2 cellular contexts compared by ENCODE assay signal in the genomic region with DNA sequence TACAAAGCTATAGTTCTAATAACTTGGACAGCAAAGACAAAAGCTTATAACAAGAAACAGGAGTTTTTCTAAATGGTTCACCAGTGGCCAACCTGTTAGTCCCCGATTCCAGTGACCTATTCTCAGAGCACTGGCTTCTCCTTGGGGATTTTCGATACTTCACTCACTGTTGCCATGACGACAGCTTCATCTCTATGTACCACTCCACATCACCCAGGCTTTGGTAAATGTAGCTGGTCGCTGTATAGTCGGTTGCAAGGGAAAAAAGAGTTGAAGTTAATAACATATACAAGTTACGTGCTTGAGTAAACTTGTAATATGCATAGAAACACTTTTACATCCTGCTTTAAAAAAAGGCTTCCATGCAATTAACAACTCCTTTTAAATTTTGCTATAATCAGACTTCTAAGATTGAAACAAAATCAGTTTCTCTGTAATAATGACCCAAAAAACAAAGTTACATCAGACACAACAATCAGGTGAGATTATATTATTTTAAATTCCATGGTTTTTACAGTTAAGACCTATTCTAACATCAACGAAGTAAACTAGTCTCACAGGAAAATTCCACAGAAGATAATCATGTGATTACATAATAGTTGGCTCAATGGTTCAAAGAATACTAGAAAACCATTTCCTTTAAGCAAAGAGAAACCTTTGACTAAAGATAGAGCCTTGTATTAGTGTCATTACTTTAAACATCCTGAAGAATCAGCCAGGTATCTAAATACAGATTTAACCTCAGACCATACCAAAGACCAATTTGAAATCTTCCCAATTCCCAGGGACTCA.
A peak's percentile ranks its signal among the peaks of the same experiment; 100 is the strongest.
TF ChIP-seq lines count a peak whose summit lies in the region.

No MANE protein-coding gene starts in this region.

TF ChIP-seq in GM23338, 12 proteins besides CTCF, POLR2A, EP300 and RAD21 (continued from another document and continues in another):
- TF ChIP-seq, protein P1, sequence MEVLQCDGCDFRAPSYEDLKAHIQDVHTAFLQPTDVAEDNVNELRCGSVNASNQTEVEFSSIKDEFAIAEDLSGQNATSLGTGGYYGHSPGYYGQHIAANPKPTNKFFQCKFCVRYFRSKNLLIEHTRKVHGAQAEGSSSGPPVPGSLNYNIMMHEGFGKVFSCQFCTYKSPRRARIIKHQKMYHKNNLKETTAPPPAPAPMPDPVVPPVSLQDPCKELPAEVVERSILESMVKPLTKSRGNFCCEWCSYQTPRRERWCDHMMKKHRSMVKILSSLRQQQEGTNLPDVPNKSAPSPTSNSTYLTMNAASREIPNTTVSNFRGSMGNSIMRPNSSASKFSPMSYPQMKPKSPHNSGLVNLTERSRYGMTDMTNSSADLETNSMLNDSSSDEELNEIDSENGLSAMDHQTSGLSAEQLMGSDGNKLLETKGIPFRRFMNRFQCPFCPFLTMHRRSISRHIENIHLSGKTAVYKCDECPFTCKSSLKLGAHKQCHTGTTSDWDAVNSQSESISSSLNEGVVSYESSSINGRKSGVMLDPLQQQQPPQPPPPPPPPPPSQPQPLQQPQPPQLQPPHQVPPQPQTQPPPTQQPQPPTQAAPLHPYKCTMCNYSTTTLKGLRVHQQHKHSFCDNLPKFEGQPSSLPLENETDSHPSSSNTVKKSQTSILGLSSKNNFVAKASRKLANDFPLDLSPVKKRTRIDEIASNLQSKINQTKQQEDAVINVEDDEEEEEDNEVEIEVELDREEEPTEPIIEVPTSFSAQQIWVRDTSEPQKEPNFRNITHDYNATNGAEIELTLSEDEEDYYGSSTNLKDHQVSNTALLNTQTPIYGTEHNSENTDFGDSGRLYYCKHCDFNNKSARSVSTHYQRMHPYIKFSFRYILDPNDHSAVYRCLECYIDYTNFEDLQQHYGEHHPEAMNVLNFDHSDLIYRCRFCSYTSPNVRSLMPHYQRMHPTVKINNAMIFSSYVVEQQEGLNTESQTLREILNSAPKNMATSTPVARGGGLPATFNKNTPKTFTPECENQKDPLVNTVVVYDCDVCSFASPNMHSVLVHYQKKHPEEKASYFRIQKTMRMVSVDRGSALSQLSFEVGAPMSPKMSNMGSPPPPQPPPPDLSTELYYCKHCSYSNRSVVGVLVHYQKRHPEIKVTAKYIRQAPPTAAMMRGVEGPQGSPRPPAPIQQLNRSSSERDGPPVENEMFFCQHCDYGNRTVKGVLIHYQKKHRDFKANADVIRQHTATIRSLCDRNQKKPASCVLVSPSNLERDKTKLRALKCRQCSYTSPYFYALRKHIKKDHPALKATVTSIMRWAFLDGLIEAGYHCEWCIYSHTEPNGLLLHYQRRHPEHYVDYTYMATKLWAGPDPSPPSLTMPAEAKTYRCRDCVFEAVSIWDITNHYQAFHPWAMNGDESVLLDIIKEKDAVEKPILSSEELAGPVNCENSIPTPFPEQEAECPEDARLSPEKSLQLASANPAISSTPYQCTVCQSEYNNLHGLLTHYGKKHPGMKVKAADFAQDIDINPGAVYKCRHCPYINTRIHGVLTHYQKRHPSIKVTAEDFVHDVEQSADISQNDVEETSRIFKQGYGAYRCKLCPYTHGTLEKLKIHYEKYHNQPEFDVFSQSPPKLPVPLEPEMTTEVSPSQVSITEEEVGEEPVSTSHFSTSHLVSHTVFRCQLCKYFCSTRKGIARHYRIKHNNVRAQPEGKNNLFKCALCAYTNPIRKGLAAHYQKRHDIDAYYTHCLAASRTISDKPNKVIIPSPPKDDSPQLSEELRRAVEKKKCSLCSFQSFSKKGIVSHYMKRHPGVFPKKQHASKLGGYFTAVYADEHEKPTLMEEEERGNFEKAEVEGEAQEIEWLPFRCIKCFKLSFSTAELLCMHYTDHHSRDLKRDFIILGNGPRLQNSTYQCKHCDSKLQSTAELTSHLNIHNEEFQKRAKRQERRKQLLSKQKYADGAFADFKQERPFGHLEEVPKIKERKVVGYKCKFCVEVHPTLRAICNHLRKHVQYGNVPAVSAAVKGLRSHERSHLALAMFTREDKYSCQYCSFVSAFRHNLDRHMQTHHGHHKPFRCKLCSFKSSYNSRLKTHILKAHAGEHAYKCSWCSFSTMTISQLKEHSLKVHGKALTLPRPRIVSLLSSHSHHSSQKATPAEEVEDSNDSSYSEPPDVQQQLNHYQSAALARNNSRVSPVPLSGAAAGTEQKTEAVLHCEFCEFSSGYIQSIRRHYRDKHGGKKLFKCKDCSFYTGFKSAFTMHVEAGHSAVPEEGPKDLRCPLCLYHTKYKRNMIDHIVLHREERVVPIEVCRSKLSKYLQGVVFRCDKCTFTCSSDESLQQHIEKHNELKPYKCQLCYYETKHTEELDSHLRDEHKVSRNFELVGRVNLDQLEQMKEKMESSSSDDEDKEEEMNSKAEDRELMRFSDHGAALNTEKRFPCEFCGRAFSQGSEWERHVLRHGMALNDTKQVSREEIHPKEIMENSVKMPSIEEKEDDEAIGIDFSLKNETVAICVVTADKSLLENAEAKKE (CRISPR knock-in tag; IDR thresholded peaks at IDR 0.05) = no peak
- TF ChIP-seq POLR2AphosphoS5 (IDR thresholded peaks at IDR 0.05; ENCODE audit: low read depth) (no peak), EZH2 (IDR thresholded peaks at IDR 0.05; ENCODE audit: low read depth, unreplicated experiment) (no peak), NANOG (IDR thresholded peaks at IDR 0.05; ENCODE audit: borderline replicate concordance) (no peak), ZNF331 (CRISPR knock-in tag; IDR thresholded peaks at IDR 0.05; ENCODE audit: low read depth) (no peak), STAT1 (IDR thresholded peaks at IDR 0.05; ENCODE audit: unreplicated experiment) (no peak), JUNB (IDR thresholded peaks at IDR 0.05; ENCODE audit: unreplicated experiment) (no peak), EZH2phosphoT487 (IDR thresholded peaks at IDR 0.05; ENCODE audit: unreplicated experiment) (no peak)
- TF ChIP-seq, protein P2, sequence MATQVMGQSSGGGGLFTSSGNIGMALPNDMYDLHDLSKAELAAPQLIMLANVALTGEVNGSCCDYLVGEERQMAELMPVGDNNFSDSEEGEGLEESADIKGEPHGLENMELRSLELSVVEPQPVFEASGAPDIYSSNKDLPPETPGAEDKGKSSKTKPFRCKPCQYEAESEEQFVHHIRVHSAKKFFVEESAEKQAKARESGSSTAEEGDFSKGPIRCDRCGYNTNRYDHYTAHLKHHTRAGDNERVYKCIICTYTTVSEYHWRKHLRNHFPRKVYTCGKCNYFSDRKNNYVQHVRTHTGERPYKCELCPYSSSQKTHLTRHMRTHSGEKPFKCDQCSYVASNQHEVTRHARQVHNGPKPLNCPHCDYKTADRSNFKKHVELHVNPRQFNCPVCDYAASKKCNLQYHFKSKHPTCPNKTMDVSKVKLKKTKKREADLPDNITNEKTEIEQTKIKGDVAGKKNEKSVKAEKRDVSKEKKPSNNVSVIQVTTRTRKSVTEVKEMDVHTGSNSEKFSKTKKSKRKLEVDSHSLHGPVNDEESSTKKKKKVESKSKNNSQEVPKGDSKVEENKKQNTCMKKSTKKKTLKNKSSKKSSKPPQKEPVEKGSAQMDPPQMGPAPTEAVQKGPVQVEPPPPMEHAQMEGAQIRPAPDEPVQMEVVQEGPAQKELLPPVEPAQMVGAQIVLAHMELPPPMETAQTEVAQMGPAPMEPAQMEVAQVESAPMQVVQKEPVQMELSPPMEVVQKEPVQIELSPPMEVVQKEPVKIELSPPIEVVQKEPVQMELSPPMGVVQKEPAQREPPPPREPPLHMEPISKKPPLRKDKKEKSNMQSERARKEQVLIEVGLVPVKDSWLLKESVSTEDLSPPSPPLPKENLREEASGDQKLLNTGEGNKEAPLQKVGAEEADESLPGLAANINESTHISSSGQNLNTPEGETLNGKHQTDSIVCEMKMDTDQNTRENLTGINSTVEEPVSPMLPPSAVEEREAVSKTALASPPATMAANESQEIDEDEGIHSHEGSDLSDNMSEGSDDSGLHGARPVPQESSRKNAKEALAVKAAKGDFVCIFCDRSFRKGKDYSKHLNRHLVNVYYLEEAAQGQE (IDR thresholded peaks at IDR 0.05; ENCODE audit: unreplicated experiment) = no peak

TF ChIP-seq in HepG2, 621 proteins besides CTCF, POLR2A, EP300 and RAD21 (continued from another document):
- TF ChIP-seq, protein P3, sequence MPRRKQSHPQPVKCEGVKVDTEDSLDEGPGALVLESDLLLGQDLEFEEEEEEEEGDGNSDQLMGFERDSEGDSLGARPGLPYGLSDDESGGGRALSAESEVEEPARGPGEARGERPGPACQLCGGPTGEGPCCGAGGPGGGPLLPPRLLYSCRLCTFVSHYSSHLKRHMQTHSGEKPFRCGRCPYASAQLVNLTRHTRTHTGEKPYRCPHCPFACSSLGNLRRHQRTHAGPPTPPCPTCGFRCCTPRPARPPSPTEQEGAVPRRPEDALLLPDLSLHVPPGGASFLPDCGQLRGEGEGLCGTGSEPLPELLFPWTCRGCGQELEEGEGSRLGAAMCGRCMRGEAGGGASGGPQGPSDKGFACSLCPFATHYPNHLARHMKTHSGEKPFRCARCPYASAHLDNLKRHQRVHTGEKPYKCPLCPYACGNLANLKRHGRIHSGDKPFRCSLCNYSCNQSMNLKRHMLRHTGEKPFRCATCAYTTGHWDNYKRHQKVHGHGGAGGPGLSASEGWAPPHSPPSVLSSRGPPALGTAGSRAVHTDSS (CRISPR knock-in tag; conservative IDR thresholded peaks at IDR 0.05) = no peak
- TF ChIP-seq, protein P4, sequence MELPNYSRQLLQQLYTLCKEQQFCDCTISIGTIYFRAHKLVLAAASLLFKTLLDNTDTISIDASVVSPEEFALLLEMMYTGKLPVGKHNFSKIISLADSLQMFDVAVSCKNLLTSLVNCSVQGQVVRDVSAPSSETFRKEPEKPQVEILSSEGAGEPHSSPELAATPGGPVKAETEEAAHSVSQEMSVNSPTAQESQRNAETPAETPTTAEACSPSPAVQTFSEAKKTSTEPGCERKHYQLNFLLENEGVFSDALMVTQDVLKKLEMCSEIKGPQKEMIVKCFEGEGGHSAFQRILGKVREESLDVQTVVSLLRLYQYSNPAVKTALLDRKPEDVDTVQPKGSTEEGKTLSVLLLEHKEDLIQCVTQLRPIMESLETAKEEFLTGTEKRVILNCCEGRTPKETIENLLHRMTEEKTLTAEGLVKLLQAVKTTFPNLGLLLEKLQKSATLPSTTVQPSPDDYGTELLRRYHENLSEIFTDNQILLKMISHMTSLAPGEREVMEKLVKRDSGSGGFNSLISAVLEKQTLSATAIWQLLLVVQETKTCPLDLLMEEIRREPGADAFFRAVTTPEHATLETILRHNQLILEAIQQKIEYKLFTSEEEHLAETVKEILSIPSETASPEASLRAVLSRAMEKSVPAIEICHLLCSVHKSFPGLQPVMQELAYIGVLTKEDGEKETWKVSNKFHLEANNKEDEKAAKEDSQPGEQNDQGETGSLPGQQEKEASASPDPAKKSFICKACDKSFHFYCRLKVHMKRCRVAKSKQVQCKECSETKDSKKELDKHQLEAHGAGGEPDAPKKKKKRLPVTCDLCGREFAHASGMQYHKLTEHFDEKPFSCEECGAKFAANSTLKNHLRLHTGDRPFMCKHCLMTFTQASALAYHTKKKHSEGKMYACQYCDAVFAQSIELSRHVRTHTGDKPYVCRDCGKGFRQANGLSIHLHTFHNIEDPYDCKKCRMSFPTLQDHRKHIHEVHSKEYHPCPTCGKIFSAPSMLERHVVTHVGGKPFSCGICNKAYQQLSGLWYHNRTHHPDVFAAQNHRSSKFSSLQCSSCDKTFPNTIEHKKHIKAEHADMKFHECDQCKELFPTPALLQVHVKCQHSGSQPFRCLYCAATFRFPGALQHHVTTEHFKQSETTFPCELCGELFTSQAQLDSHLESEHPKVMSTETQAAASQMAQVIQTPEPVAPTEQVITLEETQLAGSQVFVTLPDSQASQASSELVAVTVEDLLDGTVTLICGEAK (IDR thresholded peaks at IDR 0.05) = no peak
- TF ChIP-seq, protein P4 (CRISPR knock-in tag; IDR thresholded peaks at IDR 0.05) = no peak
- TF ChIP-seq TAF15 (IDR thresholded peaks at IDR 0.05; ENCODE audit: low read depth, low read length, poor library complexity, severe bottlenecking) (no peak), RCOR2 (CRISPR knock-in tag; IDR thresholded peaks at IDR 0.05) (no peak), RFX3 (CRISPR knock-in tag; IDR thresholded peaks at IDR 0.05) (peak; percentile 74), CCAR2 (optimal IDR thresholded peaks at IDR 0.05; ENCODE audit: low read depth, low read length) (no peak), POLR2AphosphoS5 (IDR thresholded peaks at IDR 0.05; ENCODE audit: low read depth, low read length) (0 out of 2 replicates have a peak, but pooled peaks have one; percentile 10), ZNF709 (CRISPR knock-in tag; IDR thresholded peaks at IDR 0.05) (no peak), ZNF253 (CRISPR knock-in tag; IDR thresholded peaks at IDR 0.05; ENCODE audit: borderline replicate concordance) (no peak), ZNF605 (CRISPR knock-in tag; IDR thresholded peaks at IDR 0.05) (no peak)
